17 cellular contexts compared by ENCODE assay signal in genomic region chr5:133423031-133423617, GRCh38.
DNase-seq lines count a peak whose midpoint lies in the region; ATAC-seq, FAIRE-seq and TF ChIP-seq lines count a peak whose summit lies in the region.
"Had no signal": no experiment of that assay in that cellular context is flagged by ENCODE, and none has a peak within 500 bp of the region (broad histone marks: within the 10 kb centered on the region; RNA-seq: fewer than 3 reads in every experiment).

No MANE protein-coding gene starts in this region.

- H3K4me2 ChIP-seq in HepG2 (ENCODE audit: low read depth, low read length), result no peak overlapping the region
- H3K4me2 ChIP-seq in mammary epithelial cell (ENCODE audit: insufficient read depth, low read depth, low read length), result peak overlapping the region; percentile 39

- WGBS in HepG2 (ENCODE audit: low lambda C conversion rate), result 59% methylated on average over 14 of the region's 14 CpGs
- WGBS in right lobe of liver (ENCODE audit: insufficient coverage, low coverage, low lambda C conversion rate, missing lambda C conversion rate), result 82% methylated on average over 9 of the region's 14 CpGs
- WGBS in mammary epithelial cell (ENCODE audit: low coverage, missing lambda C conversion rate), result 32% methylated on average over 8 of the region's 14 CpGs

- no peaks in the 10 kb centered on the region for H4K20me1 ChIP-seq in HepG2 (ENCODE audit: insufficient read depth, low read length)
- no peaks in the 10 kb centered on the region for H4K20me1 ChIP-seq in mammary epithelial cell (ENCODE audit: insufficient read depth, low read length)

- TF ChIP-seq CTCF in HepG2 (CRISPR knock-in tag; IDR thresholded peaks at IDR 0.05) (no peak), right lobe of liver (IDR thresholded peaks at IDR 0.05) (no peak), mammary epithelial cell (conservative IDR thresholded peaks at IDR 0.05 in 1 of 2, IDR thresholded peaks at IDR 0.05 in 1 of 2; ENCODE audit: extremely low read depth in 1 of 2, insufficient read depth in 1 of 2, low read depth in 1 of 2, low read length in 2 of 2) (no peak), neural crest cell (conservative IDR thresholded peaks at IDR 0.05) (no peak)

- BruUV-seq in HepG2 (replicated peaks; lab: Mats Ljungman, UMichigan) (no TSS peak), mammary epithelial cell (replicated peaks; lab: Mats Ljungman, UMichigan) (no TSS peak)

- H3K27ac Mint-ChIP-seq in neural crest cell (ENCODE audit: unreplicated experiment), result peak overlapping the region; percentile 14
- H3K27ac Mint-ChIP-seq: CD4-positive, alpha-beta memory T cell; HFFc6 had no signal

- H3K79me2 ChIP-seq in HepG2 (ENCODE audit: insufficient read depth, low read length) (no peaks in the 10 kb centered on the region), mammary epithelial cell (ENCODE audit: insufficient read depth, low read length) (no peaks in the 10 kb centered on the region)

- H2AFZ ChIP-seq in HepG2 (ENCODE audit: low read length) (no peak overlapping the region), mammary epithelial cell (ENCODE audit: low read depth, low read length) (peak overlapping the region; percentile 66)

- H3K27me3 ChIP-seq in HepG2 (ENCODE audit: control insufficient read depth in 1 of 2, insufficient read depth in 2 of 2, low read length in 2 of 2), result peaks cover 2 to 36% of the 10 kb centered on the region in 2 experiments; a peak in 3 of 5 replicates
- H3K27me3 ChIP-seq in right lobe of liver, result no peaks in the 10 kb centered on the region
- no peaks in the 10 kb centered on the region for H3K27me3 ChIP-seq in mammary epithelial cell (ENCODE audit: insufficient read depth, low read length)
- H3K27me3 ChIP-seq: dorsolateral prefrontal cortex had no signal

- peaks cover 17% of the 10 kb centered on the region for H3K27me3 Mint-ChIP-seq in neural crest cell (ENCODE audit: low read depth)

- in situ Hi-C loops in HepG2 (cut with HindIII; ENCODE audit: extremely low pct_ligation_motif_present, low pct_unique_long_range_greater_than_20kb), result loop anchor here (10.0 kb wide), 1 partner anchor 522 kb away; no protein-coding TSS in a partner anchor
- in situ Hi-C loops in mammary epithelial cell (cut with MboI; ENCODE audit: low sequenced_read_pairs in 2 of 2), result no loop called here

- dilution Hi-C loops in mammary epithelial cell (cut with HindIII; ENCODE audit: low sequenced_read_pairs), result no loop called here

- no peak for DNase-seq in HepG2 (ENCODE audit: low spot score)
- no peak for DNase-seq in right lobe of liver
- peak; percentile 27 for DNase-seq in mammary epithelial cell
- no peak for DNase-seq in neural crest cell (ENCODE audit: low read depth, low spot score)
- DNase-seq in NCI-H2171 treated with DMSO at 0.1 percent for 48 hours (lab: John Stamatoyannopoulos, UW), result no peak
- DNase-seq: activated gamma-delta T cell, DMS79, NCI-H2029 had no signal

- no peak for TF ChIP-seq RAD21 in HepG2 (CRISPR knock-in tag; IDR thresholded peaks at IDR 0.05)

- POLR2A ChIA-PET in HepG2 (lab: Yijun Ruan, JAX), result no interaction called here

- H3K9ac ChIP-seq in HepG2 (ENCODE audit: insufficient read depth, low read depth, low read length) (no peak overlapping the region), mammary epithelial cell (ENCODE audit: insufficient read depth, low read length) (peak overlapping the region; percentile 49)
- H3K9ac ChIP-seq: parathyroid adenoma had no signal

- H3K36me3 ChIP-seq in HepG2 (replicated peaks in 1 of 2; ENCODE audit: control insufficient read depth in 1 of 2, insufficient read depth in 2 of 2, low read length in 2 of 2) (no peaks in the 10 kb centered on the region), right lobe of liver (no peaks in the 10 kb centered on the region), mammary epithelial cell (ENCODE audit: insufficient read depth, low read length) (no peaks in the 10 kb centered on the region)

- TF ChIP-seq POLR2A in HepG2 (IDR thresholded peaks at IDR 0.05; ENCODE audit: insufficient read depth in 1 of 2, low read depth in 2 of 2, low read length in 2 of 2) (no peak), right lobe of liver (IDR thresholded peaks at IDR 0.05) (no peak)

- TF ChIP-seq EP300 in HepG2 (IDR thresholded peaks at IDR 0.05; ENCODE audit: low read depth in 2 of 2, low read length in 2 of 2) (no peak), HepG2 (CRISPR knock-in tag; IDR thresholded peaks at IDR 0.05; ENCODE audit: borderline replicate concordance) (no peak)

- no peak overlapping the region for H3K4me3 ChIP-seq in HepG2 (replicated peaks in 1 of 3; ENCODE audit: insufficient read depth in 1 of 3, low read depth in 2 of 3, low read length in 3 of 3)
- no peak overlapping the region for H3K4me3 ChIP-seq in right lobe of liver
- no peak overlapping the region for H3K4me3 ChIP-seq in mammary epithelial cell (replicated peaks in 1 of 3; ENCODE audit: insufficient read depth in 1 of 3, low read depth in 2 of 3, low read length in 3 of 3)
- H3K4me3 ChIP-seq: dorsolateral prefrontal cortex had no signal

- CTCF ChIA-PET in HepG2 (lab: Yijun Ruan, JAX; ENCODE audit: low intra/inter-chr PET ratio, low total read pairs) (interaction anchor here (0.8 to 1.4 kb wide), 3 partner anchors 446 to 521 kb away, joined by 3 to 6 read pairs (median 4); no protein-coding TSS in a partner anchor), mammary epithelial cell (lab: Charles Lee; ENCODE audit: low non-redundant PET) (interaction anchor here (0.5 to 0.8 kb wide), 17 partner anchors 10 to 1346 kb away, joined by 3 to 11 read pairs (median 4); no protein-coding TSS in a partner anchor)

- H3K9me3 Mint-ChIP-seq in neural crest cell, result peaks cover 2% of the 10 kb centered on the region
- H3K9me3 Mint-ChIP-seq: CD4-positive, alpha-beta memory T cell; HFFc6; IgD-negative memory B cell had no signal

- peaks cover 59% of the 10 kb centered on the region for H3K4me1 Mint-ChIP-seq in neural crest cell

- H3K27ac ChIP-seq in HepG2 (ENCODE audit: extremely low read length, insufficient read depth, low read length) (no peak overlapping the region), right lobe of liver (no peak overlapping the region), mammary epithelial cell (ENCODE audit: insufficient read depth, low read depth, low read length) (peak overlapping the region; percentile 11)
- H3K27ac ChIP-seq: parathyroid adenoma had no signal

- intact Hi-C loops in HepG2 (cut with micrococcal nuclease; ENCODE audit: unreplicated experiment) (loop anchor here (2.0 kb wide), 1 partner anchor 522 kb away; no protein-coding TSS in a partner anchor), right lobe of liver (cut with DNase I) (no loop called here), mammary epithelial cell (cut with micrococcal nuclease) (loop anchor here (1.0 to 2.0 kb wide), 2 partner anchors 37 to 188 kb away; no protein-coding TSS in a partner anchor)

- no peaks in the 10 kb centered on the region for H3K9me3 ChIP-seq in HepG2 (ENCODE audit: low read length)
- H3K9me3 ChIP-seq in right lobe of liver, result no peaks in the 10 kb centered on the region
- no peaks in the 10 kb centered on the region for H3K9me3 ChIP-seq in mammary epithelial cell (replicated peaks; ENCODE audit: insufficient read depth, low read length)

- FAIRE-seq in HepG2 (lab: Jason Lieb, UNC), result no peak
- FAIRE-seq: TTC549 had no signal

- H3K4me3 Mint-ChIP-seq in neural crest cell, result no peak overlapping the region
- H3K4me3 Mint-ChIP-seq: HFFc6 had no signal

- H3K4me1 ChIP-seq in HepG2 (ENCODE audit: insufficient read depth, low read length), result peaks cover 9% of the 10 kb centered on the region; the same call in 1 of the 2 replicates
- no peaks in the 10 kb centered on the region for H3K4me1 ChIP-seq in right lobe of liver
- H3K4me1 ChIP-seq in mammary epithelial cell (ENCODE audit: insufficient read depth, low read length), result peaks cover 21% of the 10 kb centered on the region
- H3K4me1 ChIP-seq: parathyroid adenoma had no signal

- H3K36me3 Mint-ChIP-seq in neural crest cell (ENCODE audit: low read depth), result no peaks in the 10 kb centered on the region
- H3K36me3 Mint-ChIP-seq: CD4-positive, alpha-beta memory T cell; IgD-negative memory B cell had no signal

- ATAC-seq in HepG2 (peak; percentile 12; the same call in 2 of the 3 replicates), right lobe of liver (no peak), GM18511 (IDR thresholded peaks at IDR 0.05; ENCODE audit: unreplicated experiment) (no peak), GM19455 (IDR thresholded peaks at IDR 0.05; ENCODE audit: unreplicated experiment) (no peak), HG02981 (IDR thresholded peaks at IDR 0.05; ENCODE audit: unreplicated experiment) (no peak)

TF ChIP-seq in HepG2, 621 proteins besides CTCF, POLR2A, EP300 and RAD21:
- TF ChIP-seq AGO2 (optimal IDR thresholded peaks at IDR 0.05; ENCODE audit: low read depth, low read length), result no peak
- no peak for TF ChIP-seq RFXANK (CRISPR knock-in tag; IDR thresholded peaks at IDR 0.05)
- TF ChIP-seq KDM6A (CRISPR knock-in tag; IDR thresholded peaks at IDR 0.05; ENCODE audit: low read depth), result no peak
- no peak for TF ChIP-seq ZNF441 (CRISPR knock-in tag; IDR thresholded peaks at IDR 0.05; ENCODE audit: borderline replicate concordance)

Comparison
In these comparisons a context has a peak if more than half of its experiments do, and no peak if none do; other contexts are left out.
1. intact Hi-C loops: an anchor here in HepG2 (2.0 kb wide) and mammary epithelial cell (1.0 to 2.0 kb wide); none called in right lobe of liver.